In the genomic region with DNA sequence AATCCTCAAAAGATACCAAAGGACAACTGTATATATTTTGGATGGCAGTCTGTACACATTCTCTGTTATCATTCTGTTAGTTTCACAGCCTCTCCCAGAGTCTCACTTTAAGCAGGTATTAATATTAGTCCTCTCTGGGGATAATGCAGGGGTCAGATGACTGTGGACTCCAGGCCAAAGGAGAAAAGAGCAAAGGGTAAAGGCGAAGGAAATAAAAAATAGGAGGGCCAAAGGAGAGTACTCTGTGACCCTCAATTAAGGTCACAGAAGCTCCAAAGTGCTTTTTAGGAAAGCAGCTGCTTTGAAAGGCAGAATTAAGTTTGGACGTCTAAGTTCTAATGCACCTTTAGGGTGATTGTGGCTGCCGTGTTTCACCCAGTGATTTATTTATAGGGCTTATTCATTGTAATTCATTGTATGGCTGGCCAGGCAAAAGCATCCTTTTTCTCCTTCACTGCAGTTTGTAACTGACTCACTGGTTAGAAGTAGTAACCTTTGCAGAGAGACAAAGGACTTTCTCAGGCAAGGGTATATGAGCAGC, we compare ENCODE assay signal across 19 cellular contexts. TPM values are rescaled to one million over a fixed set of nuclear protein-coding genes. Genes with fewer than 3 reads are reported as not detected.
DNase-seq lines count a peak whose midpoint lies in the region; ATAC-seq and TF ChIP-seq lines count a peak whose summit lies in the region.
"Had no signal": no experiment of that assay in that cellular context is flagged by ENCODE, and none has a peak within 500 bp of the region (broad histone marks: within the 10 kb centered on the region; RNA-seq: fewer than 3 reads in every experiment).

No MANE protein-coding gene starts in this region.

- peaks cover 63% of the 10 kb centered on the region for H3K36me3 Mint-ChIP-seq in activated CD4-positive, alpha-beta T cell treated with anti-CD3 and anti-CD28 coated beads, Interleukin-2, amount 10 ng/mL, durations not matched to agents 24 days and 14 days (ENCODE audit: low read depth)
- H3K36me3 Mint-ChIP-seq in WTC11 (peaks cover 75% of the 10 kb centered on the region), osteocyte (ENCODE audit: unreplicated experiment) (peaks cover 19% of the 10 kb centered on the region)

- intact Hi-C loops in activated CD4-positive, alpha-beta T cell treated with anti-CD3 and anti-CD28 coated beads, Interleukin-2, amount 10 ng/mL, durations not matched to agents 24 days and 14 days (cut with micrococcal nuclease), result loop anchor here (10.0 kb wide), 1 partner anchor 50 kb away; no protein-coding TSS in a partner anchor
- intact Hi-C loops in spleen (cut with DNase I; ENCODE audit: low total_unique reads), result no loop called here
- intact Hi-C loops in esophagus squamous epithelium (cut with DNase I), result no loop called here

- TF ChIP-seq POLR2A in spleen (IDR thresholded peaks at IDR 0.05), result no peak
- no peak for TF ChIP-seq POLR2A in esophagus squamous epithelium (IDR thresholded peaks at IDR 0.05)

- H3K4me3 ChIP-seq in hepatocyte (no peak overlapping the region), spleen (no peak overlapping the region), esophagus squamous epithelium (no peak overlapping the region)
- H3K4me3 ChIP-seq: ascending aorta had no signal

- peaks cover 45% of the 10 kb centered on the region for H3K4me1 Mint-ChIP-seq in activated CD4-positive, alpha-beta T cell treated with anti-CD3 and anti-CD28 coated beads, Interleukin-2, amount 10 ng/mL, durations not matched to agents 24 days and 14 days
- H3K4me1 Mint-ChIP-seq in WTC11 (peaks cover 49% of the 10 kb centered on the region), osteocyte (ENCODE audit: unreplicated experiment) (peaks cover 36% of the 10 kb centered on the region)

- no peak for TF ChIP-seq CTCF in WTC11 (IDR thresholded peaks at IDR 0.05)
- no peak for TF ChIP-seq CTCF in hepatocyte (IDR thresholded peaks at IDR 0.05; ENCODE audit: poor library complexity)
- TF ChIP-seq CTCF in osteocyte (IDR thresholded peaks at IDR 0.05), result no peak
- TF ChIP-seq CTCF in spleen (IDR thresholded peaks at IDR 0.05 in 8 of 11, conservative IDR thresholded peaks at IDR 0.05 in 3 of 11), result no peak
- TF ChIP-seq CTCF in esophagus squamous epithelium (IDR thresholded peaks at IDR 0.05), result no peak

- H3K27me3 Mint-ChIP-seq in activated CD4-positive, alpha-beta T cell treated with anti-CD3 and anti-CD28 coated beads, Interleukin-2, amount 10 ng/mL, durations not matched to agents 24 days and 14 days, result no peaks in the 10 kb centered on the region
- H3K27me3 Mint-ChIP-seq in WTC11 (ENCODE audit: low read depth) (no peaks in the 10 kb centered on the region), osteocyte (ENCODE audit: unreplicated experiment) (no peaks in the 10 kb centered on the region)
- H3K27me3 Mint-ChIP-seq: effector memory CD8-positive, alpha-beta T cell had no signal

- peak overlapping the region; percentile 82 for H3K4me2 ChIP-seq in hepatocyte

- H3K36me3 ChIP-seq in hepatocyte (replicated peaks; ENCODE audit: insufficient read depth, low read depth), result no peaks in the 10 kb centered on the region
- H3K36me3 ChIP-seq in spleen, result peaks cover 0 to 82% (median 29%) of the 10 kb centered on the region in 6 donors
- peaks cover 0 to 86% (median 3%) of the 10 kb centered on the region in 3 donors for H3K36me3 ChIP-seq in esophagus squamous epithelium

- peaks cover 93% of the 10 kb centered on the region for H4K20me1 ChIP-seq in hepatocyte (ENCODE audit: insufficient read depth, poor library complexity, severe bottlenecking)

- H3K4me1 ChIP-seq in hepatocyte (ENCODE audit: insufficient read depth) (peaks cover 14% of the 10 kb centered on the region), spleen (peaks cover 0 to 28% (median 15%) of the 10 kb centered on the region in 6 donors), esophagus squamous epithelium (peaks cover 0 to 51% (median 0%) of the 10 kb centered on the region in 3 donors)
- H3K4me1 ChIP-seq: ascending aorta had no signal

- 89% methylated on average over 3 of the region's 3 CpGs for WGBS in hepatocyte (ENCODE audit: low lambda C conversion rate, missing lambda C conversion rate)
- WGBS in spleen, 5 donors, result 82 to 95% (median 90%) methylated on average over 3 of the region's 3 CpGs
- WGBS in esophagus squamous epithelium, 2 donors, result 72 to 73% methylated on average over 3 of the region's 3 CpGs

- POLR2A ChIA-PET in WTC11 (lab: Charles Lee), result no interaction called here

- no peaks in the 10 kb centered on the region for H3K9me3 Mint-ChIP-seq in activated CD4-positive, alpha-beta T cell treated with anti-CD3 and anti-CD28 coated beads, Interleukin-2, amount 10 ng/mL, durations not matched to agents 24 days and 14 days
- no peaks in the 10 kb centered on the region for H3K9me3 Mint-ChIP-seq in WTC11
- H3K9me3 Mint-ChIP-seq in osteocyte (ENCODE audit: unreplicated experiment), result no peaks in the 10 kb centered on the region
- H3K9me3 Mint-ChIP-seq: effector memory CD8-positive, alpha-beta T cell; HFFc6 had no signal

- CTCF ChIA-PET in WTC11 (lab: Charles Lee), result interaction anchor here (2.4 kb wide), 1 partner anchor 204 kb away, joined by 11 read pairs; no protein-coding TSS in a partner anchor

- no peaks in the 10 kb centered on the region for H3K9me2 ChIP-seq in hepatocyte (replicated peaks; ENCODE audit: insufficient read depth)

- no peak for DNase-seq in activated CD4-positive, alpha-beta T cell treated with anti-CD3 and anti-CD28 coated beads, Interleukin-2, amount 10 ng/mL, durations not matched to agents 24 days and 14 days
- no peak for DNase-seq in activated CD4-positive, alpha-beta T cell treated with anti-CD3 and anti-CD28 coated beads for 4 hours
- no peak for DNase-seq in WTC11 (ENCODE audit: low spot score)
- no peak for DNase-seq in hepatocyte (ENCODE audit: low spot score)
- no peak for DNase-seq in osteocyte (ENCODE audit: extremely low spot score, unreplicated experiment)
- DNase-seq in spleen, result no peak
- no peak for DNase-seq in esophagus squamous epithelium (lab: John Stamatoyannopoulos, UW)
- DNase-seq: activated CD8-positive, alpha-beta memory T cell treated with anti-CD3 and anti-CD28 coated beads, Interleukin-2, amount 50 U/mL, for 4 hours; activated naive CD4-positive, alpha-beta T cell treated with Interleukin-2 at 50 U/mL for 16 hours; effector memory CD8-positive, alpha-beta T cell; HFFc6; left cardiac atrium; NCI-H1417 treated with DMSO at 0.1 percent for 48 hours; NCI-H524; retina; stimulated activated CD8-positive, alpha-beta memory T cell treated with anti-CD3 and anti-CD28 coated beads, Interleukin-4, amount 100 ng/mL, for 48 hours had no signal

- H3K9me3 ChIP-seq in hepatocyte (ENCODE audit: low read depth) (no peaks in the 10 kb centered on the region), spleen (no peaks in the 10 kb centered on the region), esophagus squamous epithelium (no peaks in the 10 kb centered on the region)
- H3K9me3 ChIP-seq: ascending aorta, neutrophil had no signal

- peaks cover 84% of the 10 kb centered on the region for H3K79me2 ChIP-seq in hepatocyte

- peak overlapping the region; percentile 40 for H3K27ac Mint-ChIP-seq in activated CD4-positive, alpha-beta T cell treated with anti-CD3 and anti-CD28 coated beads, Interleukin-2, amount 10 ng/mL, durations not matched to agents 24 days and 14 days
- H3K27ac Mint-ChIP-seq in WTC11, result peak overlapping the region; percentile 80
- peak overlapping the region; percentile 68 for H3K27ac Mint-ChIP-seq in osteocyte (ENCODE audit: unreplicated experiment)
- H3K27ac Mint-ChIP-seq: HFFc6 had no signal

- H3K27me3 ChIP-seq in hepatocyte (no peaks in the 10 kb centered on the region), spleen (replicated peaks in 1 of 7) (no peaks in the 10 kb centered on the region), esophagus squamous epithelium (no peaks in the 10 kb centered on the region)
- H3K27me3 ChIP-seq: ascending aorta, neutrophil had no signal

- H2AFZ ChIP-seq in hepatocyte, result no peak overlapping the region

- no peak for ATAC-seq in WTC11
- ATAC-seq in HG03469 (IDR thresholded peaks at IDR 0.05; ENCODE audit: unreplicated experiment), result no peak
- ATAC-seq: effector memory CD8-positive, alpha-beta T cell; left cardiac atrium had no signal

- H3K27ac ChIP-seq in hepatocyte, result no peak overlapping the region
- H3K27ac ChIP-seq in spleen, result no peak overlapping the region
- H3K27ac ChIP-seq in esophagus squamous epithelium, result no peak overlapping the region
- H3K27ac ChIP-seq: ascending aorta, neutrophil had no signal

- H3K4me3 Mint-ChIP-seq in activated CD4-positive, alpha-beta T cell treated with anti-CD3 and anti-CD28 coated beads, Interleukin-2, amount 10 ng/mL, durations not matched to agents 24 days and 14 days, result no peak overlapping the region
- H3K4me3 Mint-ChIP-seq in WTC11 (no peak overlapping the region; the same call in 1 of the 2 replicates), osteocyte (ENCODE audit: unreplicated experiment) (no peak overlapping the region)
- H3K4me3 Mint-ChIP-seq: effector memory CD8-positive, alpha-beta T cell; HFFc6 had no signal

TF ChIP-seq in WTC11, 78 proteins besides CTCF, POLR2A, EP300 and RAD21 (continues in another document):
- TF ChIP-seq RELA (CRISPR knock-in tag; IDR thresholded peaks at IDR 0.05; ENCODE audit: borderline replicate concordance) (no peak), TCF7 (CRISPR knock-in tag; IDR thresholded peaks at IDR 0.05; ENCODE audit: low read depth) (no peak)

RNA-seq across cellular contexts. Expression of a gene that starts 7.8 kb away (rescaled TPM):
- total RNA-seq in activated CD4-positive, alpha-beta T cell treated with anti-CD3 and anti-CD28 coated beads, Interleukin-2, amount 10 ng/mL, durations not matched to agents 24 days and 14 days, result 82.0 and 82.3 TPM in 2 replicates
- 72.9 to 89.9 TPM (median 86.8 TPM) in 3 replicates for total RNA-seq in WTC11 (2021)
- 747 and 796 TPM in 2 replicates for total RNA-seq in hepatocyte
- 249 and 391 TPM in 2 replicates for polyA plus RNA-seq in hepatocyte
- total RNA-seq in osteocyte, result 34.9 and 36.9 TPM in 2 replicates
- total RNA-seq in spleen, result 10 to 100 TPM; 14.1 to 27.4 (median 18.7) TPM
- 10 to 100 TPM; 11.0 to 20.6 (median 16.5) TPM for polyA plus RNA-seq in spleen
- total RNA-seq in esophagus squamous epithelium, result 100 to 1,000 TPM; 122 to 302 (median 172) TPM

RNA-seq across cellular contexts. Expression of a gene that starts 43.6 kb away (rescaled TPM):
- not detected in 2 replicates for total RNA-seq in activated CD4-positive, alpha-beta T cell treated with anti-CD3 and anti-CD28 coated beads, Interleukin-2, amount 10 ng/mL, durations not matched to agents 24 days and 14 days
- total RNA-seq in WTC11 (2021) (9.2 to 12.4 TPM (median 10.9 TPM) in 3 replicates), hepatocyte (85.2 and 106 TPM in 2 replicates), osteocyte (190 and 195 TPM in 2 replicates), spleen (1 to 10 TPM; 1.5 to 9.8 (median 7.2) TPM), esophagus squamous epithelium (10 to 100 TPM in 3 of 4 donors, 1 to 10 TPM in 1; 6.6 to 50.4 (median 24.1) TPM)
- polyA plus RNA-seq in hepatocyte (60.9 and 66.4 TPM in 2 replicates), spleen (1 to 10 TPM; 3.2 to 9.7 (median 5.3) TPM)
